Comparison of ENCODE assay signal across 1 cellular context in the genomic region with DNA sequence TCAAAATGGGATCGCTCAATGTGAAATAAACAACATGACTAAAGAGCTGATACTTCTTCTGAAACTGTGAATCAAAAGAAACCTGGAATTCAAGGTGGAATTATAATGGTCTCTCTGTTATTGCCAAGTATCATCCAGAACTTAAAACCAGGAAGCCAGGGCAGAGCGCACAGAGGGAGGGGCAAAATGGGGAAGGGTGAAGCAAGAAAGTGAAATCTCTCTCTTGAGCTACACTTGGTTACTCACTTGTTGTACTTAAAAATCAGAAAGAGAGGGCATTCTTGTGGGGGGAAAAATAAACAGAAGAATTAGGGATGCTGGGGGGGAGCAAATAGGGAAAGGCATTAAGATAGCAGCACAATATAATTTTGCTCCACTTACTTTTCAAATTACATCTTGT.
TF ChIP-seq lines count a peak whose summit lies in the region.

No MANE protein-coding gene starts in this region.

TF ChIP-seq in HCT116, 20 proteins besides CTCF, POLR2A, EP300 and RAD21:
- TF ChIP-seq EZH2phosphoT487 (IDR thresholded peaks at IDR 0.05; ENCODE audit: borderline replicate concordance): no peak
- no peak for TF ChIP-seq TCF7L2 (IDR thresholded peaks at IDR 0.05; ENCODE audit: borderline replicate concordance, extremely low read depth, insufficient read depth, insufficient read length)
- no peak for TF ChIP-seq ZFX (IDR thresholded peaks at IDR 0.05)
- TF ChIP-seq POLR2AphosphoS5 (IDR thresholded peaks at IDR 0.05; ENCODE audit: low read depth, low read length): no peak
- TF ChIP-seq, protein P1, sequence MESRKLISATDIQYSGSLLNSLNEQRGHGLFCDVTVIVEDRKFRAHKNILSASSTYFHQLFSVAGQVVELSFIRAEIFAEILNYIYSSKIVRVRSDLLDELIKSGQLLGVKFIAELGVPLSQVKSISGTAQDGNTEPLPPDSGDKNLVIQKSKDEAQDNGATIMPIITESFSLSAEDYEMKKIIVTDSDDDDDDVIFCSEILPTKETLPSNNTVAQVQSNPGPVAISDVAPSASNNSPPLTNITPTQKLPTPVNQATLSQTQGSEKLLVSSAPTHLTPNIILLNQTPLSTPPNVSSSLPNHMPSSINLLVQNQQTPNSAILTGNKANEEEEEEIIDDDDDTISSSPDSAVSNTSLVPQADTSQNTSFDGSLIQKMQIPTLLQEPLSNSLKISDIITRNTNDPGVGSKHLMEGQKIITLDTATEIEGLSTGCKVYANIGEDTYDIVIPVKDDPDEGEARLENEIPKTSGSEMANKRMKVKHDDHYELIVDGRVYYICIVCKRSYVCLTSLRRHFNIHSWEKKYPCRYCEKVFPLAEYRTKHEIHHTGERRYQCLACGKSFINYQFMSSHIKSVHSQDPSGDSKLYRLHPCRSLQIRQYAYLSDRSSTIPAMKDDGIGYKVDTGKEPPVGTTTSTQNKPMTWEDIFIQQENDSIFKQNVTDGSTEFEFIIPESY (IDR thresholded peaks at IDR 0.05; ENCODE audit: extremely low read depth, insufficient replicate concordance, low read length): no peak
- TF ChIP-seq CEBPB (IDR thresholded peaks at IDR 0.05; ENCODE audit: low read depth): no peak
- TF ChIP-seq, protein P2, sequence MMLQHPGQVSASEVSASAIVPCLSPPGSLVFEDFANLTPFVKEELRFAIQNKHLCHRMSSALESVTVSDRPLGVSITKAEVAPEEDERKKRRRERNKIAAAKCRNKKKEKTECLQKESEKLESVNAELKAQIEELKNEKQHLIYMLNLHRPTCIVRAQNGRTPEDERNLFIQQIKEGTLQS (IDR thresholded peaks at IDR 0.05): no peak
- no peak for TF ChIP-seq CBX3 (IDR thresholded peaks at IDR 0.05; ENCODE audit: low read depth)
- TF ChIP-seq, protein P3, sequence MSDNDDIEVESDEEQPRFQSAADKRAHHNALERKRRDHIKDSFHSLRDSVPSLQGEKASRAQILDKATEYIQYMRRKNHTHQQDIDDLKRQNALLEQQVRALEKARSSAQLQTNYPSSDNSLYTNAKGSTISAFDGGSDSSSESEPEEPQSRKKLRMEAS (IDR thresholded peaks at IDR 0.05): no peak
- no peak for TF ChIP-seq SIN3A (IDR thresholded peaks at IDR 0.05; ENCODE audit: low read depth)
- TF ChIP-seq FOSL1 (IDR thresholded peaks at IDR 0.05; ENCODE audit: low read depth): no peak
- no peak for TF ChIP-seq JUND (IDR thresholded peaks at IDR 0.05)
